ENCODE assay signal across 14 cellular contexts in genomic region chr3:152260026-152260425, GRCh38. TPM values are rescaled to one million over a fixed set of nuclear protein-coding genes. Genes with fewer than 3 reads are reported as not detected.
DNase-seq lines count a peak whose midpoint lies in the region; ATAC-seq and TF ChIP-seq lines count a peak whose summit lies in the region.
"Had no signal": no experiment of that assay in that cellular context is flagged by ENCODE, and none has a peak within 500 bp of the region (broad histone marks: within the 10 kb centered on the region; RNA-seq: fewer than 3 reads in every experiment).

No MANE protein-coding gene starts in this region.

- H3K9me3 Mint-ChIP-seq in activated naive CD4-positive, alpha-beta T cell treated with anti-CD3 and anti-CD28 coated beads for 36 hours: no peaks in the 10 kb centered on the region
- H3K9me3 Mint-ChIP-seq in activated naive CD4-positive, alpha-beta T cell treated with anti-CD3 and anti-CD28 coated beads, Interleukin-2, amount 50 U/mL, for 72 hours: peaks cover 0 to 5% of the 10 kb centered on the region in 2 donors
- no peaks in the 10 kb centered on the region for H3K9me3 Mint-ChIP-seq in activated B cell treated with CpG ODN at 0.5 μM for 24 hours
- peaks cover 0 to 7% of the 10 kb centered on the region in 2 donors for H3K9me3 Mint-ChIP-seq in stimulated activated naive CD8-positive, alpha-beta T cell treated with anti-CD3 and anti-CD28 coated beads, Interleukin-15, amount 100 ng/mL, for 72 hours
- H3K9me3 Mint-ChIP-seq: brain had no signal

- H3K36me3 Mint-ChIP-seq in activated naive CD4-positive, alpha-beta T cell treated with anti-CD3 and anti-CD28 coated beads for 36 hours (ENCODE audit: low read depth): peaks cover 4% of the 10 kb centered on the region
- peaks cover 0 to 17% of the 10 kb centered on the region in 2 donors for H3K36me3 Mint-ChIP-seq in activated naive CD4-positive, alpha-beta T cell treated with anti-CD3 and anti-CD28 coated beads, Interleukin-2, amount 50 U/mL, for 72 hours
- H3K36me3 Mint-ChIP-seq in activated B cell treated with CpG ODN at 0.5 μM for 24 hours (ENCODE audit: low read depth): peaks cover 4% of the 10 kb centered on the region
- H3K36me3 Mint-ChIP-seq: brain had no signal

- no peak for TF ChIP-seq CTCF in activated B cell treated with CpG ODN at 0.5 μM for 24 hours (IDR thresholded peaks at IDR 0.05)
- TF ChIP-seq CTCF in foreskin fibroblast (IDR thresholded peaks at IDR 0.05; ENCODE audit: low read depth, low read length): no peak

- H3K4me1 Mint-ChIP-seq in activated naive CD4-positive, alpha-beta T cell treated with anti-CD3 and anti-CD28 coated beads for 36 hours (ENCODE audit: low read depth): peaks cover 83% of the 10 kb centered on the region
- peaks cover 75% of the 10 kb centered on the region for H3K4me1 Mint-ChIP-seq in activated B cell treated with CpG ODN at 0.5 μM for 24 hours
- H3K4me1 Mint-ChIP-seq in stimulated activated naive CD8-positive, alpha-beta T cell treated with anti-CD3 and anti-CD28 coated beads, Interleukin-15, amount 100 ng/mL, for 72 hours: peaks cover 87% of the 10 kb centered on the region

- intact Hi-C loops in activated naive CD4-positive, alpha-beta T cell treated with anti-CD3 and anti-CD28 coated beads for 36 hours (cut with micrococcal nuclease): no loop called here
- intact Hi-C loops in activated B cell treated with CpG ODN at 0.5 μM for 24 hours (cut with micrococcal nuclease) (no loop called here), head of caudate nucleus (cut with DNase I) (loop anchor here (10.0 kb wide), 1 partner anchor 195 kb away; no protein-coding TSS in a partner anchor)

- peak overlapping the region; percentile 83 for H3K27ac Mint-ChIP-seq in activated naive CD4-positive, alpha-beta T cell treated with anti-CD3 and anti-CD28 coated beads for 36 hours
- H3K27ac Mint-ChIP-seq in activated naive CD4-positive, alpha-beta T cell treated with anti-CD3 and anti-CD28 coated beads, Interleukin-2, amount 50 U/mL, for 72 hours: peak overlapping the region in 1 of 2 donors; percentile 98
- H3K27ac Mint-ChIP-seq in activated B cell treated with CpG ODN at 0.5 μM for 24 hours: peak overlapping the region; percentile 5
- H3K27ac Mint-ChIP-seq in stimulated activated naive CD8-positive, alpha-beta T cell treated with anti-CD3 and anti-CD28 coated beads, Interleukin-15, amount 100 ng/mL, for 72 hours: peak overlapping the region in 1 of 2 donors; percentile 99
- H3K27ac Mint-ChIP-seq: brain had no signal

- ATAC-seq in activated naive CD4-positive, alpha-beta T cell treated with anti-CD3 and anti-CD28 coated beads, Interleukin-2, amount 50 U/mL, for 72 hours: no peak
- ATAC-seq in activated B cell treated with CpG ODN at 0.5 μM for 24 hours (ENCODE audit: low read depth) (no peak), GM19324 (IDR thresholded peaks at IDR 0.05; ENCODE audit: low FRiP score, unreplicated experiment) (no peak), GM18909 (IDR thresholded peaks at IDR 0.05; ENCODE audit: poor library complexity, unreplicated experiment) (no peak)
- ATAC-seq in stimulated activated naive CD8-positive, alpha-beta T cell treated with anti-CD3 and anti-CD28 coated beads, Interleukin-15, amount 100 ng/mL, for 72 hours: no peak
- ATAC-seq: foreskin keratinocyte had no signal

- DNase-seq in activated naive CD4-positive, alpha-beta T cell treated with anti-CD3 and anti-CD28 coated beads for 36 hours: no peak
- DNase-seq in activated naive CD4-positive, alpha-beta T cell treated with anti-CD3 and anti-CD28 coated beads, Interleukin-2, amount 50 U/mL, for 72 hours (ENCODE audit: low spot score in 2 of 2): no peak
- DNase-seq in activated B cell treated with CpG ODN at 0.5 μM for 24 hours: no peak
- peak; percentile 29 to 64 for DNase-seq in foreskin fibroblast
- DNase-seq in stimulated activated naive CD8-positive, alpha-beta T cell treated with anti-CD3 and anti-CD28 coated beads, Interleukin-15, amount 100 ng/mL, for 72 hours: no peak
- no peak for DNase-seq in head of caudate nucleus
- DNase-seq: foreskin keratinocyte, midbrain, NCI-H2171, SJCRH30, thyroid gland had no signal

- H3K27me3 Mint-ChIP-seq in activated naive CD4-positive, alpha-beta T cell treated with anti-CD3 and anti-CD28 coated beads for 36 hours (ENCODE audit: low read depth): no peaks in the 10 kb centered on the region
- H3K27me3 Mint-ChIP-seq in activated B cell treated with CpG ODN at 0.5 μM for 24 hours: no peaks in the 10 kb centered on the region
- H3K27me3 Mint-ChIP-seq in stimulated activated naive CD8-positive, alpha-beta T cell treated with anti-CD3 and anti-CD28 coated beads, Interleukin-15, amount 100 ng/mL, for 72 hours: no peaks in the 10 kb centered on the region

- peak overlapping the region; percentile 22 for H3K4me3 Mint-ChIP-seq in activated naive CD4-positive, alpha-beta T cell treated with anti-CD3 and anti-CD28 coated beads for 36 hours
- no peak overlapping the region for H3K4me3 Mint-ChIP-seq in activated B cell treated with CpG ODN at 0.5 μM for 24 hours
- peak overlapping the region; percentile 37 to 46 for H3K4me3 Mint-ChIP-seq in stimulated activated naive CD8-positive, alpha-beta T cell treated with anti-CD3 and anti-CD28 coated beads, Interleukin-15, amount 100 ng/mL, for 72 hours
- H3K4me3 Mint-ChIP-seq: brain had no signal

- H3K4me3 ChIP-seq in foreskin fibroblast (ENCODE audit: low read depth in 1 of 2, low read length in 2 of 2): no peak overlapping the region
- H3K4me3 ChIP-seq: SJCRH30, thyroid gland had no signal

- POLR2A ChIA-PET in activated B cell treated with CpG ODN at 0.5 μM for 24 hours (lab: Charles Lee): interaction anchor here (1.2 to 8.6 kb wide), 2 partner anchors 9 to 30 kb away, joined by 3 to 149 read pairs; partner anchors contain the start of gene MBNL1

- CTCF ChIA-PET in activated naive CD4-positive, alpha-beta T cell treated with anti-CD3 and anti-CD28 coated beads for 36 hours (lab: Charles Lee): interaction anchor here (0.6 to 2.1 kb wide), 4 partner anchors 11 to 76 kb away, joined by 3 to 6 read pairs (median 3); no protein-coding TSS in a partner anchor
- CTCF ChIA-PET in activated B cell treated with CpG ODN at 0.5 μM for 24 hours (lab: Charles Lee): no interaction called here

RNA-seq across cellular contexts. Expression of gene MBNL1, which starts 8.7 kb away (rescaled TPM):
- 100 to 1,000 TPM; 387 to 391 TPM for total RNA-seq in activated naive CD4-positive, alpha-beta T cell treated with anti-CD3 and anti-CD28 coated beads for 36 hours
- 100 to 1,000 TPM; 406 to 425 TPM for total RNA-seq in activated naive CD4-positive, alpha-beta T cell treated with anti-CD3 and anti-CD28 coated beads, Interleukin-2, amount 50 U/mL, for 72 hours
- 489 and 561 TPM in 2 replicates for total RNA-seq in activated B cell treated with CpG ODN at 0.5 μM for 24 hours

Comparison
In these comparisons a context has a peak if more than half of its experiments do, and no peak if none do; other contexts are left out.
1. DNase-seq: peak in foreskin fibroblast (2 of 2); none in activated naive CD4-positive, alpha-beta T cell treated with anti-CD3 and anti-CD28 coated beads for 36 hours (single experiment), activated naive CD4-positive, alpha-beta T cell treated with anti-CD3 and anti-CD28 coated beads, Interleukin-2, amount 50 U/mL, for 72 hours (0 of 2), activated B cell treated with CpG ODN at 0.5 μM for 24 hours (single experiment), stimulated activated naive CD8-positive, alpha-beta T cell treated with anti-CD3 and anti-CD28 coated beads, Interleukin-15, amount 100 ng/mL, for 72 hours (0 of 2) and head of caudate nucleus (0 of 42).